Comparison of ENCODE assay signal across 25 cellular contexts in genomic region chr4:120897981-120898719, GRCh38. TPM values are rescaled to one million over a fixed set of nuclear protein-coding genes. Genes with fewer than 3 reads are reported as not detected.
A peak's percentile ranks its signal among the peaks of the same experiment; 100 is the strongest.
DNase-seq lines count a peak whose midpoint lies in the region; ATAC-seq and TF ChIP-seq lines count a peak whose summit lies in the region.
"Had no signal": no experiment of that assay in that cellular context is flagged by ENCODE, and none has a peak within 500 bp of the region (broad histone marks: within the 10 kb centered on the region; RNA-seq: fewer than 3 reads in every experiment).

No MANE protein-coding gene starts in this region.

- no peak overlapping the region for H4K8ac ChIP-seq in mesenchymal stem cell (ENCODE audit: low read length)

- H2BK120ac ChIP-seq in mesenchymal stem cell (ENCODE audit: low read depth, low read length): no peak overlapping the region

- H3K4me3 Mint-ChIP-seq in activated naive CD4-positive, alpha-beta T cell treated with anti-CD3 and anti-CD28 coated beads for 36 hours: no peak overlapping the region
- H3K4me3 Mint-ChIP-seq: CD14-positive monocyte; CD4-positive, alpha-beta memory T cell; CD4-positive, CD25-positive, alpha-beta regulatory T cell; CD8-positive, alpha-beta memory T cell had no signal

- no peak overlapping the region for H2AFZ ChIP-seq in Karpas-422 (ENCODE audit: low read length)
- no peak overlapping the region for H2AFZ ChIP-seq in mesenchymal stem cell (ENCODE audit: low read depth, low read length)
- H2AFZ ChIP-seq in smooth muscle cell (ENCODE audit: low read depth): no peak overlapping the region

- no peak overlapping the region for H2BK15ac ChIP-seq in mesenchymal stem cell (ENCODE audit: low read depth, poor library complexity, severe bottlenecking)

- no peaks in the 10 kb centered on the region for H4K20me1 ChIP-seq in Karpas-422 (ENCODE audit: insufficient read depth, low read depth, low read length)
- H4K20me1 ChIP-seq in smooth muscle cell (ENCODE audit: low read depth): no peaks in the 10 kb centered on the region
- H4K20me1 ChIP-seq: BLaER1 had no signal

- H3K18ac ChIP-seq in mesenchymal stem cell (ENCODE audit: low read depth in 1 of 2, low read length in 2 of 2): no peak overlapping the region

- H2BK5ac ChIP-seq in mesenchymal stem cell (ENCODE audit: low read depth, low read length, poor library complexity, severe bottlenecking): no peak overlapping the region

- H3K36me3 ChIP-seq in Karpas-422 (ENCODE audit: insufficient read depth, low read length) (no peaks in the 10 kb centered on the region), SJCRH30 (peaks cover 16% of the 10 kb centered on the region), mesenchymal stem cell (ENCODE audit: control insufficient read depth in 1 of 2, insufficient read depth in 2 of 2, low read depth in 1 of 2, low read length in 2 of 2) (peaks cover 2 to 14% of the 10 kb centered on the region in 2 experiments), smooth muscle cell (ENCODE audit: low read depth) (no peaks in the 10 kb centered on the region)
- H3K36me3 ChIP-seq: BE2C, BLaER1 had no signal

- H3K9me2 ChIP-seq in Karpas-422 (replicated peaks; ENCODE audit: insufficient read depth, low read length): no peaks in the 10 kb centered on the region

- no peak overlapping the region for H3K14ac ChIP-seq in mesenchymal stem cell (ENCODE audit: low read length in 2 of 2)

- no peak for ATAC-seq in left cardiac atrium
- ATAC-seq: GM12878 had no signal

- H4K91ac ChIP-seq in mesenchymal stem cell (ENCODE audit: low read length): no peak overlapping the region

- H3K4me1 Mint-ChIP-seq in activated naive CD4-positive, alpha-beta T cell treated with anti-CD3 and anti-CD28 coated beads for 36 hours (ENCODE audit: low read depth): peaks cover 5% of the 10 kb centered on the region
- H3K4me1 Mint-ChIP-seq: CD14-positive monocyte; CD4-positive, alpha-beta memory T cell; CD4-positive, CD25-positive, alpha-beta regulatory T cell; CD8-positive, alpha-beta memory T cell had no signal

- peaks cover 68% of the 10 kb centered on the region for H3K4me1 ChIP-seq in Karpas-422 (ENCODE audit: low read length)
- H3K4me1 ChIP-seq in SJCRH30: 0 out of 2 replicates have a peak, but pooled peaks cover 3% of the 10 kb centered on the region
- no peaks in the 10 kb centered on the region for H3K4me1 ChIP-seq in mesenchymal stem cell (ENCODE audit: control insufficient read depth, insufficient read depth, low read depth, low read length)
- H3K4me1 ChIP-seq in smooth muscle cell (ENCODE audit: low read depth): no peaks in the 10 kb centered on the region
- H3K4me1 ChIP-seq: BE2C, BLaER1 had no signal

- H3F3A ChIP-seq in smooth muscle cell (ENCODE audit: low read depth): no peaks in the 10 kb centered on the region

- TF ChIP-seq CTCF in smooth muscle cell (IDR thresholded peaks at IDR 0.05; ENCODE audit: borderline replicate concordance, insufficient read depth, poor library complexity, severe bottlenecking): no peak

- H3K9ac ChIP-seq in Karpas-422 (ENCODE audit: low read length) (peak overlapping the region; percentile 62), mesenchymal stem cell (ENCODE audit: low read length) (no peak overlapping the region), smooth muscle cell (ENCODE audit: low read depth) (no peak overlapping the region)
- H3K9ac ChIP-seq: BLaER1 had no signal

- no peaks in the 10 kb centered on the region for H3K27me3 ChIP-seq in Karpas-422 (ENCODE audit: low read length)
- no peaks in the 10 kb centered on the region for H3K27me3 ChIP-seq in SJCRH30
- no peaks in the 10 kb centered on the region for H3K27me3 ChIP-seq in mesenchymal stem cell (ENCODE audit: control insufficient read depth in 1 of 2, insufficient read depth in 1 of 2, low read length in 2 of 2)
- H3K27me3 ChIP-seq in smooth muscle cell (ENCODE audit: low read depth): no peaks in the 10 kb centered on the region
- H3K27me3 ChIP-seq: BE2C, BLaER1 had no signal

- H3K27ac Mint-ChIP-seq in activated naive CD4-positive, alpha-beta T cell treated with anti-CD3 and anti-CD28 coated beads for 36 hours: no peak overlapping the region
- H3K27ac Mint-ChIP-seq: CD14-positive monocyte; CD4-positive, alpha-beta memory T cell; CD4-positive, CD25-positive, alpha-beta regulatory T cell; CD8-positive, alpha-beta memory T cell had no signal

- H2BK12ac ChIP-seq in mesenchymal stem cell (ENCODE audit: low read length in 2 of 2): no peak overlapping the region

- peaks cover 2% of the 10 kb centered on the region for H3K27me3 Mint-ChIP-seq in activated naive CD4-positive, alpha-beta T cell treated with anti-CD3 and anti-CD28 coated beads for 36 hours (ENCODE audit: low read depth)

- H3K9me3 Mint-ChIP-seq in activated naive CD4-positive, alpha-beta T cell treated with anti-CD3 and anti-CD28 coated beads for 36 hours: no peaks in the 10 kb centered on the region
- H3K9me3 Mint-ChIP-seq: CD8-positive, alpha-beta memory T cell had no signal

- H3K79me2 ChIP-seq in Karpas-422 (ENCODE audit: low read length) (no peaks in the 10 kb centered on the region), smooth muscle cell (ENCODE audit: low read depth) (no peaks in the 10 kb centered on the region)

- no peak overlapping the region for H3K4ac ChIP-seq in mesenchymal stem cell (ENCODE audit: low read depth in 1 of 2, low read length in 2 of 2)

- peak; percentile 6 for DNase-seq in Jurkat, Clone E6-1 (ENCODE audit: low read depth, low spot score)
- DNase-seq in Karpas-422 (peak; percentile 86), SJCRH30 (peak in 1 of 2 experiments; percentile 9), mesenchymal stem cell (no peak), left cardiac atrium (no peak), smooth muscle cell (lab: John Stamatoyannopoulos, UW; ENCODE audit: unreplicated experiment) (no peak)
- DNase-seq in activated naive CD4-positive, alpha-beta T cell treated with anti-CD3 and anti-CD28 coated beads for 36 hours: no peak
- DNase-seq: 8988T; ACHN; BE2C; C1 segment of cervical spinal cord; CD4-positive, alpha-beta memory T cell; CD4-positive, CD25-positive, alpha-beta regulatory T cell; CD8-positive, alpha-beta memory T cell; COR-L47; DMS 273 treated with DMSO at 0.1 percent for 48 hours; DMS153; DMS53; DMS79; DND-41; EL; GDM1 had no signal

- peaks cover 12% of the 10 kb centered on the region for H3K79me1 ChIP-seq in mesenchymal stem cell (replicated peaks; ENCODE audit: low read length, poor library complexity, severe bottlenecking)

- H3K27ac ChIP-seq in Karpas-422 (ENCODE audit: low read length) (peak overlapping the region; percentile 99), SJCRH30 (peak overlapping the region; percentile 25), mesenchymal stem cell (ENCODE audit: low read length, poor library complexity, severe bottlenecking) (no peak overlapping the region), smooth muscle cell (ENCODE audit: low read depth) (no peak overlapping the region)
- H3K27ac ChIP-seq: BLaER1 had no signal

- no peak overlapping the region for H3K4me3 ChIP-seq in Jurkat, Clone E6-1 (ENCODE audit: low read length)
- H3K4me3 ChIP-seq in Karpas-422 (ENCODE audit: low read length) (peak overlapping the region; percentile 46), SJCRH30 (no peak overlapping the region), mesenchymal stem cell (ENCODE audit: insufficient read depth in 1 of 2, low read depth in 1 of 2, low read length in 2 of 2) (no peak overlapping the region), smooth muscle cell (no peak overlapping the region)
- H3K4me3 ChIP-seq: BLaER1, GM12878 had no signal

- intact Hi-C loops in activated naive CD4-positive, alpha-beta T cell treated with anti-CD3 and anti-CD28 coated beads for 36 hours (cut with micrococcal nuclease): no loop called here
- intact Hi-C loops in left cardiac atrium (cut with DNase I): no loop called here

- no peaks in the 10 kb centered on the region for H3K36me3 Mint-ChIP-seq in activated naive CD4-positive, alpha-beta T cell treated with anti-CD3 and anti-CD28 coated beads for 36 hours (ENCODE audit: low read depth)
- H3K36me3 Mint-ChIP-seq: CD14-positive monocyte; CD4-positive, CD25-positive, alpha-beta regulatory T cell; CD8-positive, alpha-beta memory T cell had no signal

- WGBS in mesenchymal stem cell: 98% methylated on average over 3 of the region's 4 CpGs
- WGBS in smooth muscle cell (ENCODE audit: low lambda C conversion rate): 95% methylated on average over 4 of the region's 4 CpGs

- H3K9me3 ChIP-seq in Karpas-422 (ENCODE audit: low read length) (no peaks in the 10 kb centered on the region), SJCRH30 (replicated peaks) (no peaks in the 10 kb centered on the region), mesenchymal stem cell (ENCODE audit: control insufficient read depth, low read length) (no peaks in the 10 kb centered on the region), smooth muscle cell (replicated peaks; ENCODE audit: low read depth) (no peaks in the 10 kb centered on the region)
- H3K9me3 ChIP-seq: BE2C, BLaER1 had no signal

- H3K4me2 ChIP-seq in Karpas-422 (ENCODE audit: low read depth, low read length, poor library complexity, severe bottlenecking): peak overlapping the region; percentile 73
- no peak overlapping the region for H3K4me2 ChIP-seq in mesenchymal stem cell (ENCODE audit: low read length, poor library complexity, severe bottlenecking)
- no peak overlapping the region for H3K4me2 ChIP-seq in smooth muscle cell
- H3K4me2 ChIP-seq: BLaER1 had no signal

- no peak overlapping the region for H2AK5ac ChIP-seq in mesenchymal stem cell (ENCODE audit: low read length, severe bottlenecking)

- CTCF ChIA-PET in activated naive CD4-positive, alpha-beta T cell treated with anti-CD3 and anti-CD28 coated beads for 36 hours (lab: Charles Lee): no interaction called here

- no peak overlapping the region for H3K23ac ChIP-seq in mesenchymal stem cell (ENCODE audit: low read length in 2 of 2)

RNA-seq across cellular contexts. Expression of gene PRDM5, which starts 24.4 kb away (rescaled TPM):
- polyA plus RNA-seq in Jurkat, Clone E6-1 (2012; ENCODE audit: insufficient read depth, insufficient read length): 1.0 TPM
- 1.4 TPM in 1 of 2 replicates, not detected in the other for total RNA-seq in Karpas-422 (2014; rRNA removed; shearing (Covaris generic); ENCODE audit: low replicate concordance)
- 31.4 and 40.5 TPM in 2 replicates for total RNA-seq in SJCRH30 (2014; rRNA removed; shearing (Covaris generic))
- under 1 TPM; 0.20 to 0.57 TPM for total RNA-seq in activated naive CD4-positive, alpha-beta T cell treated with anti-CD3 and anti-CD28 coated beads for 36 hours
- 3.0 TPM for polyA plus RNA-seq in mesenchymal stem cell (2013, experiment 1 of 2)
- 2.8 TPM for polyA plus RNA-seq in mesenchymal stem cell (2013, experiment 2 of 2)
- total RNA-seq in left cardiac atrium (10 to 100 TPM in 1 of 2 donors, 1 to 10 TPM in 1; 8.2 to 14.2 TPM), smooth muscle cell (8.6 and 18.0 TPM in 2 replicates)
- polyA plus RNA-seq in smooth muscle cell: 3.3 and 5.4 TPM in 2 replicates
- total RNA-seq: GM12878 had no signal

Comparison
In these comparisons a context has a peak if more than half of its experiments do, and no peak if none do; other contexts are left out.
1. DNase-seq: peak in Jurkat, Clone E6-1 (single experiment) and Karpas-422 (single experiment); none in activated naive CD4-positive, alpha-beta T cell treated with anti-CD3 and anti-CD28 coated beads for 36 hours (single experiment), mesenchymal stem cell (single experiment), left cardiac atrium (single experiment) and smooth muscle cell (single experiment).
2. H3K27ac ChIP-seq: peak in Karpas-422 (single experiment) and SJCRH30 (single experiment); none in mesenchymal stem cell (single experiment) and smooth muscle cell (single experiment).